17 cellular contexts compared by ENCODE assay signal in genomic region chr22:19666663-19667593, GRCh38. TPM values are rescaled to one million over a fixed set of nuclear protein-coding genes. Genes with fewer than 3 reads are reported as not detected.
A peak's percentile ranks its signal among the peaks of the same experiment; 100 is the strongest.
DNase-seq lines count a peak whose midpoint lies in the region; ATAC-seq, FAIRE-seq and TF ChIP-seq lines count a peak whose summit lies in the region.
"Had no signal": no experiment of that assay in that cellular context is flagged by ENCODE, and none has a peak within 500 bp of the region (broad histone marks: within the 10 kb centered on the region; RNA-seq: fewer than 3 reads in every experiment).

No MANE protein-coding gene starts in this region.

- H3K4me2 ChIP-seq in SK-N-SH = peak overlapping the region; percentile 59; the same call in 1 of the 2 replicates
- H3K4me2 ChIP-seq in neuronal stem cell (ENCODE audit: insufficient read depth, low read length, poor library complexity, severe bottlenecking) = no peak overlapping the region
- no peak overlapping the region for H3K4me2 ChIP-seq in HepG2 (ENCODE audit: low read depth, low read length)

- H3K79me1 ChIP-seq in neuronal stem cell (ENCODE audit: low read depth, low read length) = no peaks in the 10 kb centered on the region

- POLR2A ChIA-PET in SK-N-SH (lab: Yijun Ruan, JAX) (no interaction called here), Caco-2 (lab: Charles Lee) (no interaction called here), HepG2 (lab: Yijun Ruan, JAX) (no interaction called here)

- peaks cover 15 to 23% of the 10 kb centered on the region in 2 experiments; a peak in 3 of 4 replicates for H3K4me1 ChIP-seq in SK-N-SH (ENCODE audit: control insufficient read depth in 1 of 2, insufficient read depth in 2 of 2, low read depth in 1 of 2, low read length in 1 of 2)
- H3K4me1 ChIP-seq in neuronal stem cell (ENCODE audit: control insufficient read depth in 2 of 2, insufficient read depth in 1 of 2, low read depth in 1 of 2, low read length in 2 of 2) = peaks cover 4 to 5% of the 10 kb centered on the region in 2 donors
- no peaks in the 10 kb centered on the region for H3K4me1 ChIP-seq in Caco-2
- no peaks in the 10 kb centered on the region for H3K4me1 ChIP-seq in HepG2 (ENCODE audit: insufficient read depth, low read length)

- H4K20me1 ChIP-seq in SK-N-SH (ENCODE audit: insufficient read depth) (no peaks in the 10 kb centered on the region), HepG2 (ENCODE audit: insufficient read depth, low read length) (no peaks in the 10 kb centered on the region; the same call in 1 of the 2 replicates)

- peak overlapping the region; percentile 46 for H3K23ac ChIP-seq in neuronal stem cell (ENCODE audit: low read depth, low read length, poor library complexity)

- H3K18ac ChIP-seq in neuronal stem cell (ENCODE audit: low read length) = peak overlapping the region; percentile 3

- no peak for TF ChIP-seq CTCF in AG10803 (conservative IDR thresholded peaks at IDR 0.05; ENCODE audit: low read length)
- TF ChIP-seq CTCF in SK-N-SH (IDR thresholded peaks at IDR 0.05) = no peak
- TF ChIP-seq CTCF in Caco-2 (IDR thresholded peaks at IDR 0.05; ENCODE audit: insufficient read depth in 1 of 2, low read depth in 1 of 2, low read length in 1 of 2, severe bottlenecking in 1 of 2, unreplicated experiment in 1 of 2) = no peak
- no peak for TF ChIP-seq CTCF in HepG2 (CRISPR knock-in tag; IDR thresholded peaks at IDR 0.05)
- TF ChIP-seq CTCF in GM10266 (IDR thresholded peaks at IDR 0.05; ENCODE audit: control insufficient read depth, insufficient read depth, low read depth, missing control alignments) = no peak

- no peak overlapping the region for H2BK12ac ChIP-seq in neuronal stem cell (ENCODE audit: low read length)

- intact Hi-C loops in Caco-2 (cut with micrococcal nuclease; ENCODE audit: unreplicated experiment) (no loop called here), HepG2 (cut with micrococcal nuclease; ENCODE audit: unreplicated experiment) (no loop called here)

- H3K14ac ChIP-seq in neuronal stem cell (ENCODE audit: low read length) = no peak overlapping the region

- H2BK5ac ChIP-seq in neuronal stem cell (ENCODE audit: low read length) = no peak overlapping the region

- peaks cover 4% of the 10 kb centered on the region for H3F3A ChIP-seq in SK-N-SH (replicated peaks; ENCODE audit: insufficient read depth)

- H3K9me3 ChIP-seq in SK-N-SH = no peaks in the 10 kb centered on the region
- H3K9me3 ChIP-seq in neuronal stem cell (replicated peaks in 1 of 2; ENCODE audit: control insufficient read depth in 2 of 2, insufficient read depth in 1 of 2, low read depth in 1 of 2, low read length in 2 of 2) = no peaks in the 10 kb centered on the region
- H3K9me3 ChIP-seq in Caco-2 = no peaks in the 10 kb centered on the region
- no peaks in the 10 kb centered on the region for H3K9me3 ChIP-seq in HepG2 (ENCODE audit: low read length)

- H3K36me3 Mint-ChIP-seq in Caco-2 (ENCODE audit: insufficient read depth, unreplicated experiment) = no peaks in the 10 kb centered on the region

- CTCF ChIA-PET in SK-N-SH (lab: Yijun Ruan, JAX) = interaction anchor here (0.9 to 3.0 kb wide), 4 partner anchors 13 to 37 kb away, joined by 3 to 13 read pairs (median 4); no protein-coding TSS in a partner anchor
- CTCF ChIA-PET in Caco-2 (lab: Charles Lee) = no interaction called here
- CTCF ChIA-PET in HepG2 (lab: Yijun Ruan, JAX; ENCODE audit: low intra/inter-chr PET ratio, low total read pairs) = no interaction called here

- H3K4me3 ChIP-seq in AG10803 (ENCODE audit: low read length) (no peak overlapping the region), SK-N-SH (ENCODE audit: low read depth in 2 of 2, low read length in 1 of 2) (no peak overlapping the region), neuronal stem cell (ENCODE audit: low read length in 2 of 2) (no peak overlapping the region), Caco-2 (ENCODE audit: low read depth, low read length) (no peak overlapping the region), HepG2 (replicated peaks in 1 of 3; ENCODE audit: insufficient read depth in 1 of 3, low read depth in 2 of 3, low read length in 3 of 3) (no peak overlapping the region)

- no peaks in the 10 kb centered on the region for H3K79me2 ChIP-seq in SK-N-SH (ENCODE audit: insufficient read depth)
- no peaks in the 10 kb centered on the region for H3K79me2 ChIP-seq in HepG2 (ENCODE audit: insufficient read depth, low read length)

- H3K9me3 Mint-ChIP-seq in Caco-2 (ENCODE audit: unreplicated experiment) = no peaks in the 10 kb centered on the region
- H3K9me3 Mint-ChIP-seq: activated CD4-positive, alpha-beta memory T cell treated with anti-CD3 and anti-CD28 coated beads, Interleukin-2, amount 10 ng/mL, durations not matched to agents 7 days and 5 days; activated naive CD8-positive, alpha-beta T cell treated with anti-CD3 and anti-CD28 coated beads, Interleukin-2, amount 50 U/mL, for 24 hours; stimulated activated naive CD8-positive, alpha-beta T cell treated with anti-CD3 and anti-CD28 coated beads, Interleukin-15, amount 100 ng/mL, for 72 hours had no signal

- H3K9ac ChIP-seq in SK-N-SH = peak overlapping the region; percentile 47; the same call in 1 of the 2 replicates
- H3K9ac ChIP-seq in neuronal stem cell (ENCODE audit: low read depth, low read length, poor library complexity) = no peak overlapping the region
- H3K9ac ChIP-seq in HepG2 (ENCODE audit: insufficient read depth, low read depth, low read length) = no peak overlapping the region

- H3K27me3 Mint-ChIP-seq in Caco-2 (ENCODE audit: insufficient read depth, unreplicated experiment) = peaks cover 11% of the 10 kb centered on the region

- H3K4ac ChIP-seq in neuronal stem cell (ENCODE audit: low read length) = no peak overlapping the region

- in situ Hi-C loops in HepG2 (cut with HindIII; ENCODE audit: extremely low pct_ligation_motif_present, low pct_unique_long_range_greater_than_20kb) = no loop called here

- H2BK15ac ChIP-seq in neuronal stem cell (ENCODE audit: low read length) = no peak overlapping the region

- no peak for TF ChIP-seq RAD21 in SK-N-SH (IDR thresholded peaks at IDR 0.05; ENCODE audit: low read length)
- TF ChIP-seq RAD21 in HepG2 (CRISPR knock-in tag; IDR thresholded peaks at IDR 0.05) = no peak

- H3K27ac Mint-ChIP-seq in Caco-2 (ENCODE audit: unreplicated experiment) = no peak overlapping the region
- H3K27ac Mint-ChIP-seq: activated CD4-positive, alpha-beta memory T cell treated with anti-CD3 and anti-CD28 coated beads, Interleukin-2, amount 10 ng/mL, durations not matched to agents 7 days and 5 days; activated naive CD8-positive, alpha-beta T cell treated with anti-CD3 and anti-CD28 coated beads, Interleukin-2, amount 50 U/mL, for 24 hours; stimulated activated naive CD8-positive, alpha-beta T cell treated with anti-CD3 and anti-CD28 coated beads, Interleukin-15, amount 100 ng/mL, for 72 hours had no signal

- no peak overlapping the region for H4K91ac ChIP-seq in neuronal stem cell (ENCODE audit: low read depth, low read length, poor library complexity)

- TF ChIP-seq EP300 in SK-N-SH (IDR thresholded peaks at IDR 0.05; ENCODE audit: borderline replicate concordance in 1 of 2, low read depth in 1 of 2, low read length in 1 of 2) (no peak), HepG2 (IDR thresholded peaks at IDR 0.05; ENCODE audit: low read depth in 2 of 2, low read length in 2 of 2) (no peak), HepG2 (CRISPR knock-in tag; IDR thresholded peaks at IDR 0.05; ENCODE audit: borderline replicate concordance) (no peak)

- H3K27me3 ChIP-seq in SK-N-SH (ENCODE audit: insufficient read depth) = no peaks in the 10 kb centered on the region
- H3K27me3 ChIP-seq in neuronal stem cell (ENCODE audit: control insufficient read depth in 3 of 3, insufficient read depth in 3 of 3, low read depth in 1 of 3, low read length in 3 of 3) = peaks cover 0 to 42% (median 0%) of the 10 kb centered on the region in 3 experiments
- no peaks in the 10 kb centered on the region for H3K27me3 ChIP-seq in Caco-2 (replicated peaks; ENCODE audit: control insufficient read depth, insufficient read depth, low read length)
- peaks cover 4 to 63% of the 10 kb centered on the region in 2 experiments; a peak in 4 of 5 replicates for H3K27me3 ChIP-seq in HepG2 (ENCODE audit: control insufficient read depth in 1 of 2, insufficient read depth in 2 of 2, low read length in 2 of 2)

- no peak overlapping the region for H3K4me3 Mint-ChIP-seq in Caco-2 (ENCODE audit: unreplicated experiment)
- H3K4me3 Mint-ChIP-seq: activated CD4-positive, alpha-beta memory T cell treated with anti-CD3 and anti-CD28 coated beads, Interleukin-2, amount 10 ng/mL, durations not matched to agents 7 days and 5 days; activated naive CD8-positive, alpha-beta T cell treated with anti-CD3 and anti-CD28 coated beads, Interleukin-2, amount 50 U/mL, for 24 hours; stimulated activated naive CD8-positive, alpha-beta T cell treated with anti-CD3 and anti-CD28 coated beads, Interleukin-15, amount 100 ng/mL, for 72 hours had no signal

- BruUV-seq in Caco-2 (replicated peaks; lab: Mats Ljungman, UMichigan) (no TSS peak), HepG2 (replicated peaks; lab: Mats Ljungman, UMichigan) (no TSS peak)

- no peak overlapping the region for H2BK120ac ChIP-seq in neuronal stem cell (ENCODE audit: low read depth, low read length)

- H4K8ac ChIP-seq in neuronal stem cell (ENCODE audit: low read depth, low read length) = no peak overlapping the region

- 69% methylated on average over 21 of the region's 21 CpGs for WGBS in SK-N-SH (ENCODE audit: low lambda C conversion rate)
- WGBS in neuronal stem cell (ENCODE audit: extremely low coverage in 2 of 2, insufficient read length in 2 of 2, insufficient replicate concordance in 1 of 2), 2 donors = no CpG with 5 or more reads among the region's 21 CpGs
- WGBS in HepG2 (ENCODE audit: low lambda C conversion rate) = 54% methylated on average over 18 of the region's 21 CpGs

- H3K36me3 ChIP-seq in SK-N-SH (replicated peaks in 1 of 2; ENCODE audit: control insufficient read depth in 1 of 2, insufficient read depth in 2 of 2, low read length in 1 of 2) = no peaks in the 10 kb centered on the region
- no peaks in the 10 kb centered on the region for H3K36me3 ChIP-seq in neuronal stem cell (replicated peaks in 1 of 2; ENCODE audit: control insufficient read depth in 2 of 2, insufficient read depth in 2 of 2, low read length in 2 of 2)
- H3K36me3 ChIP-seq in Caco-2 (ENCODE audit: control insufficient read depth, insufficient read depth, low read length) = no peaks in the 10 kb centered on the region
- H3K36me3 ChIP-seq in HepG2 (replicated peaks in 1 of 2; ENCODE audit: control insufficient read depth in 1 of 2, insufficient read depth in 2 of 2, low read length in 2 of 2) = no peaks in the 10 kb centered on the region

- H3K9me2 ChIP-seq in SK-N-SH = no peaks in the 10 kb centered on the region

- TF ChIP-seq POLR2A in HepG2 (IDR thresholded peaks at IDR 0.05; ENCODE audit: insufficient read depth in 1 of 2, low read depth in 2 of 2, low read length in 2 of 2) = no peak

- H2AK5ac ChIP-seq in neuronal stem cell (ENCODE audit: low read depth, low read length) = no peak overlapping the region

- FAIRE-seq in HepG2 (lab: Jason Lieb, UNC) = no peak
- FAIRE-seq: TTC549 had no signal

- peak overlapping the region in 1 of 2 experiments; percentile 85; a peak in 2 of 4 replicates for H3K27ac ChIP-seq in SK-N-SH (ENCODE audit: low read depth in 2 of 2, low read length in 1 of 2)
- H3K27ac ChIP-seq in neuronal stem cell (replicated peaks; ENCODE audit: low read length) = no peak overlapping the region
- no peak overlapping the region for H3K27ac ChIP-seq in HepG2 (ENCODE audit: extremely low read length, insufficient read depth, low read length)

- ATAC-seq in HepG2 = no peak
- ATAC-seq: activated naive CD8-positive, alpha-beta T cell treated with anti-CD3 and anti-CD28 coated beads, Interleukin-2, amount 50 U/mL, for 24 hours; stimulated activated naive CD8-positive, alpha-beta T cell treated with anti-CD3 and anti-CD28 coated beads, Interleukin-15, amount 100 ng/mL, for 72 hours had no signal

- no peaks in the 10 kb centered on the region for H3K4me1 Mint-ChIP-seq in Caco-2 (ENCODE audit: low read depth, unreplicated experiment)
- H3K4me1 Mint-ChIP-seq: activated naive CD8-positive, alpha-beta T cell treated with anti-CD3 and anti-CD28 coated beads, Interleukin-2, amount 50 U/mL, for 24 hours had no signal

- peak overlapping the region; percentile 57; the same call in 1 of the 2 replicates for H2AFZ ChIP-seq in SK-N-SH (ENCODE audit: low read depth)
- no peak overlapping the region for H2AFZ ChIP-seq in neuronal stem cell (ENCODE audit: low read length)
- H2AFZ ChIP-seq in HepG2 (ENCODE audit: low read length) = no peak overlapping the region

- DNase-seq in AG10803 (ENCODE audit: low read depth) = peak; percentile 62
- DNase-seq in SK-N-SH = no peak
- DNase-seq in dermis microvascular lymphatic vessel endothelial cell (ENCODE audit: low read depth in 2 of 2) = peak; percentile 85 to 96
- no peak for DNase-seq in neuronal stem cell (ENCODE audit: low spot score)
- DNase-seq in Caco-2 = no peak
- DNase-seq in foreskin melanocyte = no peak
- no peak for DNase-seq in HepG2 (ENCODE audit: low spot score)
- DNase-seq in GM10266 (ENCODE audit: extremely low spot score) = no peak
- DNase-seq: activated CD4-positive, alpha-beta memory T cell treated with anti-CD3 and anti-CD28 coated beads, Interleukin-2, amount 10 ng/mL, durations not matched to agents 7 days and 5 days; activated naive CD8-positive, alpha-beta T cell treated with anti-CD3 and anti-CD28 coated beads, Interleukin-2, amount 50 U/mL, for 24 hours; cortex of kidney; NCI-H1694; NCI-H446 treated with DMSO at 0.1 percent for 48 hours; SIG-M5; stimulated activated naive CD8-positive, alpha-beta T cell treated with anti-CD3 and anti-CD28 coated beads, Interleukin-15, amount 100 ng/mL, for 72 hours had no signal

RNA-seq across cellular contexts. Expression of gene SEPTIN5, which starts 47.4 kb away (rescaled TPM):
- polyA plus RNA-seq in SK-N-SH (2012; rRNA removed) (10.4 and 14.0 TPM in 2 replicates), HepG2 (2011; rRNA removed) (0.33 and 0.55 TPM in 2 replicates)
- 6.1 and 11.1 TPM in 2 replicates for polyA plus RNA-seq in SK-N-SH (2012; cell fraction: cytosol; rRNA removed)
- 34.8 and 52.6 TPM in 2 replicates for polyA plus RNA-seq in SK-N-SH (2012; cell fraction: nucleus; rRNA removed)
- total RNA-seq in dermis microvascular lymphatic vessel endothelial cell (23.4 and 42.1 TPM in 2 replicates), Caco-2 (2022) (1.00 and 1.3 TPM in 2 replicates), HepG2 (2016; rRNA removed; fragmentation: Illumina TruSeq; extraction: Trizol) (not detected in 2 replicates)
- polyA plus RNA-seq in neuronal stem cell (2013, experiment 1 of 2) = 23.1 TPM
- 21.3 TPM for polyA plus RNA-seq in neuronal stem cell (2013, experiment 2 of 2)
- 0.09 and 0.20 TPM in 2 replicates for total RNA-seq in HepG2 (2016; cell fraction: cytosol; rRNA removed; fragmentation: Illumina TruSeq; extraction: Trizol; ENCODE audit: low read depth)
- not detected in 2 replicates for total RNA-seq in HepG2 (2016; cell fraction: insoluble cytoplasmic fraction; rRNA removed; fragmentation: Illumina TruSeq; extraction: Trizol)
- total RNA-seq in HepG2 (2016; cell fraction: membrane; rRNA removed; fragmentation: Illumina TruSeq; extraction: Trizol) = 0.06 and 0.10 TPM in 2 replicates
- not detected in 2 replicates for total RNA-seq in HepG2 (2016; cell fraction: nucleus; rRNA removed; fragmentation: Illumina TruSeq; extraction: Trizol)
- 0.04 TPM in 1 of 2 replicates, not detected in the other for polyA plus RNA-seq in HepG2 (2011; cell fraction: cytosol; rRNA removed)
- 0.57 and 0.82 TPM in 2 replicates for polyA plus RNA-seq in HepG2 (2011; cell fraction: nucleus; rRNA removed)
- polyA plus RNA-seq in HepG2 (2012) = 0.08 TPM in 1 of 2 replicates, not detected in the other
- 0.15 and 0.23 TPM in 2 replicates for polyA plus RNA-seq in HepG2 (2016; cell fraction: cytosol; fragmentation: Illumina TruSeq; extraction: Trizol; ENCODE audit: low read depth)
- polyA plus RNA-seq in HepG2 (2016; cell fraction: insoluble cytoplasmic fraction; fragmentation: Illumina TruSeq; extraction: Trizol; ENCODE audit: low read depth) = not detected in 2 replicates
- 0.23 and 0.58 TPM in 2 replicates for polyA plus RNA-seq in HepG2 (2016; cell fraction: membrane; fragmentation: Illumina TruSeq; extraction: Trizol; ENCODE audit: low read depth)
- 0.28 TPM in 1 of 2 replicates, not detected in the other for polyA plus RNA-seq in HepG2 (2016; cell fraction: nucleus; fragmentation: Illumina TruSeq; extraction: Trizol; ENCODE audit: insufficient read depth, low read depth)
- 1.0 and 1.5 TPM in 2 replicates for polyA minus RNA-seq in HepG2 (2011; rRNA and poly(A)+ RNA removed; ENCODE audit: low replicate concordance)
- polyA minus RNA-seq in HepG2 (2011; cell fraction: cytosol; rRNA and poly(A)+ RNA removed) = not detected in 2 replicates
- 0.77 TPM in 1 of 2 replicates, not detected in the other for polyA minus RNA-seq in HepG2 (2011; cell fraction: nucleus; rRNA and poly(A)+ RNA removed)
- total RNA-seq: activated CD4-positive, alpha-beta memory T cell treated with anti-CD3 and anti-CD28 coated beads, Interleukin-2, amount 10 ng/mL, durations not matched to agents 7 days and 5 days; HT-29 had no signal

RNA-seq across cellular contexts. Expression of gene GP1BB, which starts 56.4 kb away (rescaled TPM):
- polyA plus RNA-seq in SK-N-SH (2012; rRNA removed) (0.49 and 1.5 TPM in 2 replicates), HepG2 (2011; rRNA removed) (0.07 TPM in 1 of 2 replicates, not detected in the other)
- 0.49 and 0.85 TPM in 2 replicates for polyA plus RNA-seq in SK-N-SH (2012; cell fraction: cytosol; rRNA removed)
- polyA plus RNA-seq in SK-N-SH (2012; cell fraction: nucleus; rRNA removed) = 7.2 and 43.4 TPM in 2 replicates
- total RNA-seq in dermis microvascular lymphatic vessel endothelial cell (2.7 and 5.3 TPM in 2 replicates), Caco-2 (2022) (0.39 and 1.0 TPM in 2 replicates), HepG2 (2016; rRNA removed; fragmentation: Illumina TruSeq; extraction: Trizol) (not detected in 2 replicates)
- polyA plus RNA-seq in neuronal stem cell (2013, experiment 1 of 2) = 2.5 TPM
- polyA plus RNA-seq in neuronal stem cell (2013, experiment 2 of 2) = 2.6 TPM
- total RNA-seq in HepG2 (2016; cell fraction: cytosol; rRNA removed; fragmentation: Illumina TruSeq; extraction: Trizol; ENCODE audit: low read depth) = not detected in 2 replicates
- not detected in 2 replicates for total RNA-seq in HepG2 (2016; cell fraction: insoluble cytoplasmic fraction; rRNA removed; fragmentation: Illumina TruSeq; extraction: Trizol)
- 0.10 TPM in 1 of 2 replicates, not detected in the other for total RNA-seq in HepG2 (2016; cell fraction: membrane; rRNA removed; fragmentation: Illumina TruSeq; extraction: Trizol)
- not detected in 2 replicates for total RNA-seq in HepG2 (2016; cell fraction: nucleus; rRNA removed; fragmentation: Illumina TruSeq; extraction: Trizol)
- polyA plus RNA-seq in HepG2 (2011; cell fraction: cytosol; rRNA removed) = 0.16 TPM in 1 of 2 replicates, not detected in the other
- 0.47 TPM in 1 of 2 replicates, not detected in the other for polyA plus RNA-seq in HepG2 (2011; cell fraction: nucleus; rRNA removed)
- polyA plus RNA-seq in HepG2 (2012) = not detected in 2 replicates
- polyA plus RNA-seq in HepG2 (2016; cell fraction: cytosol; fragmentation: Illumina TruSeq; extraction: Trizol; ENCODE audit: low read depth) = not detected in 2 replicates
- polyA plus RNA-seq in HepG2 (2016; cell fraction: insoluble cytoplasmic fraction; fragmentation: Illumina TruSeq; extraction: Trizol; ENCODE audit: low read depth) = not detected in 2 replicates
- not detected in 2 replicates for polyA plus RNA-seq in HepG2 (2016; cell fraction: membrane; fragmentation: Illumina TruSeq; extraction: Trizol; ENCODE audit: low read depth)
- polyA plus RNA-seq in HepG2 (2016; cell fraction: nucleus; fragmentation: Illumina TruSeq; extraction: Trizol; ENCODE audit: insufficient read depth, low read depth) = not detected in 2 replicates
- polyA minus RNA-seq in HepG2 (2011; rRNA and poly(A)+ RNA removed; ENCODE audit: low replicate concordance) = 0.32 TPM in 1 of 2 replicates, not detected in the other
- not detected in 2 replicates for polyA minus RNA-seq in HepG2 (2011; cell fraction: cytosol; rRNA and poly(A)+ RNA removed)
- polyA minus RNA-seq in HepG2 (2011; cell fraction: nucleus; rRNA and poly(A)+ RNA removed) = not detected in 2 replicates
- total RNA-seq: activated CD4-positive, alpha-beta memory T cell treated with anti-CD3 and anti-CD28 coated beads, Interleukin-2, amount 10 ng/mL, durations not matched to agents 7 days and 5 days; HT-29 had no signal

Comparison
In these comparisons a context has a peak if more than half of its experiments do, and no peak if none do; other contexts are left out.
1. DNase-seq: peak in AG10803 (single experiment) and dermis microvascular lymphatic vessel endothelial cell (2 of 2); none in SK-N-SH (single experiment), neuronal stem cell (single experiment), Caco-2 (0 of 2), foreskin melanocyte (single experiment), HepG2 (single experiment) and GM10266 (single experiment).
2. RNA of gene SEPTIN5, which starts 47.4 kb away (total RNA-seq): 23.4 to 42.1 TPM in dermis microvascular lymphatic vessel endothelial cell; 1.00 to 1.3 TPM in Caco-2 and 0.06 to 0.20 TPM in HepG2; every median in the first group is over 10 times any median in the second.